In genomic region chr11:58629857-58630256, GRCh38 we compare ENCODE assay signal across 8 cellular contexts. TPM values are rescaled to one million over a fixed set of nuclear protein-coding genes. Genes with fewer than 3 reads are reported as not detected.
DNase-seq lines count a peak whose midpoint lies in the region; ATAC-seq and TF ChIP-seq lines count a peak whose summit lies in the region.

No MANE protein-coding gene starts in this region.

- peaks cover 0 to 9% (median 0%) of the 10 kb centered on the region in 3 donors for H3K36me3 Mint-ChIP-seq in naive thymus-derived CD8-positive, alpha-beta T cell

- H3K4me1 Mint-ChIP-seq in naive thymus-derived CD8-positive, alpha-beta T cell, result peaks cover 5 to 12% (median 7%) of the 10 kb centered on the region in 4 donors

- TF ChIP-seq CTCF in epithelial cell of proximal tubule (conservative IDR thresholded peaks at IDR 0.05; ENCODE audit: low read depth, low read length), result peak; percentile 78

- ATAC-seq in naive thymus-derived CD8-positive, alpha-beta T cell, result peak; percentile 46 to 48
- ATAC-seq in HG03439 (IDR thresholded peaks at IDR 0.05; ENCODE audit: unreplicated experiment), result no peak

- H3K4me3 Mint-ChIP-seq in naive thymus-derived CD8-positive, alpha-beta T cell, result no peak overlapping the region

- POLR2A ChIA-PET in naive thymus-derived CD8-positive, alpha-beta T cell (lab: Charles Lee), result interaction anchor here (1.3 to 1.7 kb wide), 2 partner anchors 52 to 62 kb away, joined by 4 to 10 read pairs; partner anchors contain the start of gene ZFP91

- no peaks in the 10 kb centered on the region for H3K27me3 Mint-ChIP-seq in naive thymus-derived CD8-positive, alpha-beta T cell

- H3K4me3 ChIP-seq in epithelial cell of proximal tubule (ENCODE audit: low read depth, low read length), result no peak overlapping the region

- no peaks in the 10 kb centered on the region for H3K9me3 Mint-ChIP-seq in naive thymus-derived CD8-positive, alpha-beta T cell

- peak; percentile 21 for DNase-seq in NOMO-1 treated with DMSO at 0.1 percent for 48 hours (lab: John Stamatoyannopoulos, UW; ENCODE audit: unreplicated experiment)
- no peak for DNase-seq in NOMO-1 treated with dmso at 0.1 percent for 144 hours (lab: John Stamatoyannopoulos, UW; ENCODE audit: unreplicated experiment)
- peak; percentile 72 for DNase-seq in HCEC 1CT
- DNase-seq in OCI-M1 (lab: John Stamatoyannopoulos, UW), result peak; percentile 70
- no peak for DNase-seq in epithelial cell of proximal tubule (ENCODE audit: low read depth)
- peak in 2 of 10 donors; percentile 30 to 31 for DNase-seq in naive thymus-derived CD8-positive, alpha-beta T cell
- no peak for DNase-seq in DMS79 treated with DMSO at 0.1 percent for 48 hours (lab: John Stamatoyannopoulos, UW)

- peak overlapping the region in 7 of 10 donors; percentile 1 to 90 (median 65) for H3K27ac Mint-ChIP-seq in naive thymus-derived CD8-positive, alpha-beta T cell

RNA-seq across cellular contexts. Expression of gene CNTF, which starts 7.4 kb away (rescaled TPM):
- total RNA-seq in epithelial cell of proximal tubule, result 0.29 and 1.2 TPM in 2 replicates
- total RNA-seq in naive thymus-derived CD8-positive, alpha-beta T cell, result 1 to 10 TPM; 2.9 to 3.0 TPM
- under 1 TPM in 2 of 3 donors, not detected in 1; 0.15 to 0.28 TPM for polyA plus RNA-seq in naive thymus-derived CD8-positive, alpha-beta T cell

RNA-seq across cellular contexts. Expression of gene ZFP91, which starts 51.0 kb away (rescaled TPM):
- total RNA-seq in epithelial cell of proximal tubule, result 25.8 and 31.8 TPM in 2 replicates
- total RNA-seq in naive thymus-derived CD8-positive, alpha-beta T cell, result 10 to 100 TPM; 46.1 to 49.6 TPM
- 1 to 10 TPM; 4.8 to 9.4 (median 7.1) TPM for polyA plus RNA-seq in naive thymus-derived CD8-positive, alpha-beta T cell

RNA-seq across cellular contexts. Expression of gene LPXN, which starts 54.2 kb away (rescaled TPM):
- total RNA-seq in epithelial cell of proximal tubule, result 0.94 and 1.4 TPM in 2 replicates
- total RNA-seq in naive thymus-derived CD8-positive, alpha-beta T cell, result 100 to 1,000 TPM; 200 TPM
- 100 to 1,000 TPM; 208 to 261 (median 220) TPM for polyA plus RNA-seq in naive thymus-derived CD8-positive, alpha-beta T cell

Comparison
In these comparisons a context has a peak if more than half of its experiments do, and no peak if none do; other contexts are left out.
1. DNase-seq: peak in NOMO-1 treated with DMSO at 0.1 percent for 48 hours (single experiment), HCEC 1CT (single experiment) and OCI-M1 (single experiment); none in NOMO-1 treated with dmso at 0.1 percent for 144 hours (single experiment), epithelial cell of proximal tubule (single experiment) and DMS79 treated with DMSO at 0.1 percent for 48 hours (single experiment).
2. RNA of gene LPXN, which starts 54.2 kb away (total RNA-seq): 200 TPM in naive thymus-derived CD8-positive, alpha-beta T cell; 0.94 to 1.4 TPM in epithelial cell of proximal tubule; every median in the first group is over 10 times any median in the second.